ENCODE assay signal across 9 cellular contexts in the genomic region with DNA sequence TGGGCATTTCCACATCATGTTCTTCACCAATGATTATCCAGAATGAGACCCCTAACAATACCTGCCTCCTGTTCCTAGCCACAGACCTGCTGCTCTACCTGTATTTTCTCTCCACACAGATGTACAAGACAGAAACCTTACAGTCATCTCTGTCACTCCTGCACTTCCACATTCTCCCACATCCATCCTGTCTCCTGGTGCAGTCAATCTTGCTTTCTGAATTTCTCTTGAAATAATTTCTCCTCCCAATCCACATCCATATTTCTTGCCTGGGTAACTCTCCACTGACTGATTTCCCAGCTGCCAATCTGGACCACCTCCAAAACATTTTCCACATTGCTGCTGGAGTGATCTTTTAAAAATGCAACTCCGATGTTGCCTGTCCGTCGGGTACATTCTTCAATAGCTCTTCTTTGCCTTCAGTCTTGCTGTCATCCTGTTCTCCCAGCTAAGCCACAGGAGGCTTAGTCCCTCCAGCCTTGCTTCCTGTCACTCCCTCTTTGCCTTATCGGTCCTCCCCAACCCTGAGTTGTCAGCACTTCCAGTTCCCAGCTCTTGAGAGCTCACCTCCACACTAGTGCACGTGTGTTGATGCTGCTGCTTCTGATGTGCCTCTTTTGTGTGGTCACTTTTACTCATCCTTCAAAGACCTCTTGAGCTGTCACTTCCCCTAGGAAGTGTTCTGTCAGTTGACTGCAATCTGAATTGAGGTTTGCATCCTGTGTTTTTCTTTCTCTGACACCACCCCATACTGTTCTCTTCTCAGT. TPM values are rescaled to one million over a fixed set of nuclear protein-coding genes. Genes with fewer than 3 reads are reported as not detected.
DNase-seq lines count a peak whose midpoint lies in the region; ATAC-seq and TF ChIP-seq lines count a peak whose summit lies in the region.
"Had no signal": no experiment of that assay in that cellular context is flagged by ENCODE, and none has a peak within 500 bp of the region (broad histone marks: within the 10 kb centered on the region; RNA-seq: fewer than 3 reads in every experiment).

No MANE protein-coding gene starts in this region.

- no peaks in the 10 kb centered on the region for H3K9me3 ChIP-seq in osteoblast (ENCODE audit: low read depth, low read length)
- H3K9me3 ChIP-seq: neutrophil had no signal

- H3K27me3 ChIP-seq in osteoblast (ENCODE audit: insufficient read depth, low read length), result no peaks in the 10 kb centered on the region
- H3K27me3 ChIP-seq: neutrophil had no signal

- peak overlapping the region; percentile 43 for H3K27ac ChIP-seq in osteoblast (ENCODE audit: low read depth, low read length)
- H3K27ac ChIP-seq: neutrophil had no signal

- peaks cover 43% of the 10 kb centered on the region for H4K20me1 ChIP-seq in osteoblast (ENCODE audit: insufficient read depth, low read length)

- H2AFZ ChIP-seq in osteoblast (ENCODE audit: low read length), result no peak overlapping the region

- no peak for TF ChIP-seq CTCF in NB4 (IDR thresholded peaks at IDR 0.05; ENCODE audit: low read depth, low read length)
- TF ChIP-seq CTCF in osteoblast (IDR thresholded peaks at IDR 0.05; ENCODE audit: extremely low read depth, low read depth, low read length), result no peak

- peaks cover 21% of the 10 kb centered on the region for H3K4me1 ChIP-seq in osteoblast (ENCODE audit: insufficient read depth, low read length)

- ATAC-seq in GM21786 (IDR thresholded peaks at IDR 0.05; ENCODE audit: unreplicated experiment), result peak; percentile 51

- peaks cover 100% of the 10 kb centered on the region for H3K79me2 ChIP-seq in osteoblast (ENCODE audit: insufficient read depth, low read length)

- H3K36me3 ChIP-seq in osteoblast (ENCODE audit: insufficient read depth, low read length), result no peaks in the 10 kb centered on the region
- H3K36me3 ChIP-seq: neutrophil had no signal

- DNase-seq in DMS153 (lab: John Stamatoyannopoulos, UW) (peak; percentile 26), DMS153 treated with DMSO at 0.1 percent for 48 hours (lab: John Stamatoyannopoulos, UW; ENCODE audit: unreplicated experiment) (no peak), NB4 (ENCODE audit: low read depth) (peak; percentile 77), astrocyte of the hippocampus (ENCODE audit: low read depth, low spot score) (peak; percentile 31), osteoblast (ENCODE audit: insufficient read length, low spot score, missing footprints) (peak; percentile 71), anterior cingulate cortex (lab: John Stamatoyannopoulos, UW) (no peak)
- DNase-seq in activated effector memory CD4-positive, alpha-beta T cell treated with Interleukin-2 at 50 U/mL for 16 hours, result no peak

- H3K4me2 ChIP-seq in osteoblast (ENCODE audit: insufficient read depth, low read length), result peak overlapping the region; percentile 15

- peak overlapping the region; percentile 2 for H3K4me3 ChIP-seq in NB4 (ENCODE audit: low read depth, low read length)
- H3K4me3 ChIP-seq in osteoblast (ENCODE audit: insufficient read depth, low read length), result peak overlapping the region; percentile 0

- no peak for TF ChIP-seq POLR2A in NB4 (IDR thresholded peaks at IDR 0.05; ENCODE audit: extremely low read depth, insufficient read length)

RNA-seq across cellular contexts. Expression of a gene that starts 15.1 kb away (rescaled TPM):
- total RNA-seq in osteoblast, result 63.9 and 74.2 TPM in 2 replicates

Comparison
In these comparisons a context has a peak if more than half of its experiments do, and no peak if none do; other contexts are left out.
1. DNase-seq: peak in DMS153 (single experiment), NB4 (single experiment), astrocyte of the hippocampus (single experiment) and osteoblast (single experiment); none in DMS153 treated with DMSO at 0.1 percent for 48 hours (single experiment), anterior cingulate cortex (0 of 58) and activated effector memory CD4-positive, alpha-beta T cell treated with Interleukin-2 at 50 U/mL for 16 hours (single experiment).